ENCODE assay signal across 9 cellular contexts in genomic region chr7:32879460-32879859, GRCh38. TPM values are rescaled to one million over a fixed set of nuclear protein-coding genes. Genes with fewer than 3 reads are reported as not detected.
DNase-seq lines count a peak whose midpoint lies in the region; ATAC-seq and TF ChIP-seq lines count a peak whose summit lies in the region.
"Had no signal": no experiment of that assay in that cellular context is flagged by ENCODE, and none has a peak within 500 bp of the region (broad histone marks: within the 10 kb centered on the region; RNA-seq: fewer than 3 reads in every experiment).

No MANE protein-coding gene starts in this region.

- H3K9ac ChIP-seq in Loucy (ENCODE audit: low read depth, low read length, poor library complexity, severe bottlenecking): peak overlapping the region; percentile 12

- no peaks in the 10 kb centered on the region for H3K9me2 ChIP-seq in Loucy (replicated peaks; ENCODE audit: low read depth, low read length)

- in situ Hi-C loops in brain microvascular endothelial cell (cut with HindIII; ENCODE audit: low pct_ligation_motif_present, low sequenced_read_pairs): no loop called here

- peaks cover 24% of the 10 kb centered on the region for H3K4me1 ChIP-seq in Loucy (ENCODE audit: insufficient read depth, low read length, poor library complexity, severe bottlenecking)

- H3K27me3 ChIP-seq in Loucy (ENCODE audit: insufficient read depth, low read length, poor library complexity, severe bottlenecking) (no peaks in the 10 kb centered on the region), brain microvascular endothelial cell (replicated peaks) (no peaks in the 10 kb centered on the region)

- peak overlapping the region; percentile 52 for H3K4me2 ChIP-seq in Loucy (ENCODE audit: low read depth, low read length, poor library complexity, severe bottlenecking)

- H3K36me3 ChIP-seq in Loucy (ENCODE audit: insufficient read depth, low read length) (peaks cover 29% of the 10 kb centered on the region; the same call in 1 of the 2 replicates), brain microvascular endothelial cell (replicated peaks) (peaks cover 8% of the 10 kb centered on the region)

- H3K4me3 Mint-ChIP-seq in natural killer cell treated with Interleukin-12 subunit alpha and Interleukin-12 subunit beta and Interleukin-15 and Interleukin-18, amount 100 ng/mL, for 72 hours: peak overlapping the region; percentile 57

- H3K79me2 ChIP-seq in Loucy (ENCODE audit: insufficient read depth, low read length): peaks cover 100% of the 10 kb centered on the region

- H3F3A ChIP-seq in Loucy (ENCODE audit: low read depth): no peaks in the 10 kb centered on the region

- peaks cover 31 to 42% of the 10 kb centered on the region in 2 donors for H3K4me1 Mint-ChIP-seq in natural killer cell treated with Interleukin-12 subunit alpha and Interleukin-12 subunit beta and Interleukin-15 and Interleukin-18, amount 100 ng/mL, for 72 hours (ENCODE audit: low read depth in 2 of 2)

- H3K9me3 ChIP-seq in Loucy (ENCODE audit: insufficient read depth, low read depth, low read length): no peaks in the 10 kb centered on the region

- H3K36me3 Mint-ChIP-seq in natural killer cell treated with Interleukin-12 subunit alpha and Interleukin-12 subunit beta and Interleukin-15 and Interleukin-18, amount 100 ng/mL, for 72 hours: no peaks in the 10 kb centered on the region

- H3K9me3 Mint-ChIP-seq in natural killer cell treated with Interleukin-12 subunit alpha and Interleukin-12 subunit beta and Interleukin-15 and Interleukin-18, amount 100 ng/mL, for 72 hours: no peaks in the 10 kb centered on the region

- peaks cover 75% of the 10 kb centered on the region for H4K20me1 ChIP-seq in Loucy (ENCODE audit: insufficient read depth, low read length, poor library complexity, severe bottlenecking)

- H3K4me3 ChIP-seq in Loucy (ENCODE audit: low read length, poor library complexity, severe bottlenecking): no peak overlapping the region
- H3K4me3 ChIP-seq in cardiac fibroblast (replicated peaks in 1 of 2; ENCODE audit: low read depth in 2 of 2, low read length in 2 of 2): no peak overlapping the region
- H3K4me3 ChIP-seq in brain microvascular endothelial cell (ENCODE audit: low read depth, low read length): no peak overlapping the region

- H2AFZ ChIP-seq in Loucy (ENCODE audit: low read length): no peak overlapping the region

- peak overlapping the region; percentile 34 to 71 for H3K27ac Mint-ChIP-seq in natural killer cell treated with Interleukin-12 subunit alpha and Interleukin-12 subunit beta and Interleukin-15 and Interleukin-18, amount 100 ng/mL, for 72 hours

- H3K27ac ChIP-seq in brain microvascular endothelial cell: no peak overlapping the region

- DNase-seq in NCI-H2227 (lab: John Stamatoyannopoulos, UW; ENCODE audit: unreplicated experiment): peak; percentile 20
- DNase-seq in NCI-H2227 treated with DMSO at 0.1 percent for 48 hours (lab: John Stamatoyannopoulos, UW): no peak
- peak; percentile 18 to 23 for DNase-seq in cardiac fibroblast (ENCODE audit: low read depth in 2 of 2)
- DNase-seq in natural killer cell treated with Interleukin-12 subunit alpha and Interleukin-12 subunit beta and Interleukin-15 and Interleukin-18, amount 100 ng/mL, for 72 hours (ENCODE audit: low spot score): no peak
- no peak for DNase-seq in brain microvascular endothelial cell
- no peak for DNase-seq in NCI-H1436 treated with DMSO at 0.1 percent for 48 hours (lab: John Stamatoyannopoulos, UW)
- DNase-seq in ureter (ENCODE audit: low spot score): no peak
- DNase-seq: effector CD4-positive, alpha-beta T cell had no signal

- peak; percentile 61 to 63 for ATAC-seq in natural killer cell treated with Interleukin-12 subunit alpha and Interleukin-12 subunit beta and Interleukin-15 and Interleukin-18, amount 100 ng/mL, for 72 hours

- H3K27me3 Mint-ChIP-seq in natural killer cell treated with Interleukin-12 subunit alpha and Interleukin-12 subunit beta and Interleukin-15 and Interleukin-18, amount 100 ng/mL, for 72 hours: no peaks in the 10 kb centered on the region

- TF ChIP-seq CTCF in Loucy (conservative IDR thresholded peaks at IDR 0.05; ENCODE audit: low read length) (no peak), cardiac fibroblast (IDR thresholded peaks at IDR 0.05; ENCODE audit: low read depth, low read length) (no peak), brain microvascular endothelial cell (IDR thresholded peaks at IDR 0.05; ENCODE audit: low read depth, low read length, missing control alignments) (no peak)

RNA-seq across cellular contexts. Expression of gene KBTBD2, which starts 12.1 kb away (rescaled TPM):
- total RNA-seq in natural killer cell treated with Interleukin-12 subunit alpha and Interleukin-12 subunit beta and Interleukin-15 and Interleukin-18, amount 100 ng/mL, for 72 hours: 10 to 100 TPM; 36.3 to 38.8 TPM
- 29.4 TPM for total RNA-seq in ureter

Comparison
In these comparisons a context has a peak if more than half of its experiments do, and no peak if none do; other contexts are left out.
1. DNase-seq: peak in NCI-H2227 (single experiment) and cardiac fibroblast (2 of 2); none in NCI-H2227 treated with DMSO at 0.1 percent for 48 hours (single experiment), natural killer cell treated with Interleukin-12 subunit alpha and Interleukin-12 subunit beta and Interleukin-15 and Interleukin-18, amount 100 ng/mL, for 72 hours (single experiment), brain microvascular endothelial cell (single experiment), NCI-H1436 treated with DMSO at 0.1 percent for 48 hours (single experiment) and ureter (single experiment).